In the genomic region with DNA sequence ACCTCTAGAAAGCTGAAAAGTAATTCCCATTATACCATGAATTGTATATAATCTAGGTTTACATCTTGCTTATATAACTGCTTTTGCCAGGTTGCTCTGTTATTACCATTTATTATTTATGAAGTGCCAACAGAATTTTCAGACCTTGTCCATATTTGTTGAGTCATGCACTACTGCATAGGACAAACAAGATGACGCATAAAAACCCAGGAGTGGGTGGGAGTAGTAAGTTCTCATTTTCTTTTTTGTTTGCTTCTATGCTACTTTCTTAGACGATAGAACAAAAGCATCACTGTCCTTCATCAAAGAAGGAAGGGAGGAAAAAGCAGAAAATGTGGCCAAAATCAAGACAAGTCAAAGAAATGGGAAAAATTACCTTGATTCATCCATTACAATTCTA, we compare ENCODE assay signal across 19 cellular contexts.
DNase-seq lines count a peak whose midpoint lies in the region; ATAC-seq and TF ChIP-seq lines count a peak whose summit lies in the region.
"Had no signal": no experiment of that assay in that cellular context is flagged by ENCODE, and none has a peak within 500 bp of the region (broad histone marks: within the 10 kb centered on the region; RNA-seq: fewer than 3 reads in every experiment).

No MANE protein-coding gene starts in this region.

- H3K27me3 ChIP-seq in GM23248 (replicated peaks; ENCODE audit: insufficient read depth) = no peaks in the 10 kb centered on the region
- H3K27me3 ChIP-seq: transverse colon had no signal

- no peak for TF ChIP-seq CTCF in cardiac fibroblast (IDR thresholded peaks at IDR 0.05; ENCODE audit: low read depth, low read length)
- TF ChIP-seq CTCF in osteocyte (IDR thresholded peaks at IDR 0.05) = no peak

- no peak overlapping the region for H3K9ac ChIP-seq in GM23248

- H3K27ac ChIP-seq in GM23248 = no peak overlapping the region
- H3K27ac ChIP-seq: C4-2B, transverse colon had no signal

- H3F3A ChIP-seq in GM23248 (ENCODE audit: insufficient read depth) = no peaks in the 10 kb centered on the region

- ATAC-seq in GM21825 (IDR thresholded peaks at IDR 0.05; ENCODE audit: unreplicated experiment) = no peak
- ATAC-seq: stimulated activated effector memory CD8-positive, alpha-beta T cell treated with anti-CD3 and anti-CD28 coated beads, Interleukin-12 subunit alpha, Interleukin-12 subunit beta, amount 100 ng/mL, for 72 hours had no signal

- no peaks in the 10 kb centered on the region for H3K36me3 ChIP-seq in GM23248 (ENCODE audit: low read depth)
- H3K36me3 ChIP-seq: transverse colon had no signal

- H3K36me3 Mint-ChIP-seq in osteocyte (ENCODE audit: unreplicated experiment) = no peaks in the 10 kb centered on the region
- H3K36me3 Mint-ChIP-seq: activated naive CD8-positive, alpha-beta T cell treated with anti-CD3 and anti-CD28 coated beads for 36 hours; stimulated activated effector memory CD8-positive, alpha-beta T cell treated with anti-CD3 and anti-CD28 coated beads, Interleukin-12 subunit alpha, Interleukin-12 subunit beta, amount 100 ng/mL, for 72 hours had no signal

- H2AFZ ChIP-seq in GM23248 = peak overlapping the region; percentile 24; the same call in 1 of the 2 replicates

- H3K4me1 ChIP-seq in GM23248 (ENCODE audit: insufficient read depth) = peaks cover 9% of the 10 kb centered on the region
- H3K4me1 ChIP-seq: transverse colon had no signal

- H3K9me3 Mint-ChIP-seq in osteocyte (ENCODE audit: unreplicated experiment) = peaks cover 13% of the 10 kb centered on the region
- H3K9me3 Mint-ChIP-seq: activated CD4-positive, alpha-beta T cell treated with anti-CD3 and anti-CD28 coated beads, Interleukin-2, amount 10 ng/mL, durations not matched to agents 24 days and 14 days; activated naive CD8-positive, alpha-beta T cell treated with anti-CD3 and anti-CD28 coated beads for 36 hours; stimulated activated effector memory CD8-positive, alpha-beta T cell treated with anti-CD3 and anti-CD28 coated beads, Interleukin-12 subunit alpha, Interleukin-12 subunit beta, amount 100 ng/mL, for 72 hours had no signal

- H3K4me3 ChIP-seq in GM23248 (no peak overlapping the region), cardiac fibroblast (replicated peaks in 1 of 2; ENCODE audit: low read depth in 2 of 2, low read length in 2 of 2) (no peak overlapping the region)
- H3K4me3 ChIP-seq: transverse colon had no signal

- no peaks in the 10 kb centered on the region for H4K20me1 ChIP-seq in GM23248 (ENCODE audit: insufficient read depth)

- peak overlapping the region; percentile 56 for H3K27ac Mint-ChIP-seq in osteocyte (ENCODE audit: unreplicated experiment)
- H3K27ac Mint-ChIP-seq: activated CD4-positive, alpha-beta T cell treated with anti-CD3 and anti-CD28 coated beads, Interleukin-2, amount 10 ng/mL, durations not matched to agents 24 days and 14 days; activated naive CD8-positive, alpha-beta T cell treated with anti-CD3 and anti-CD28 coated beads for 36 hours; IgD-negative memory B cell; stimulated activated effector memory CD8-positive, alpha-beta T cell treated with anti-CD3 and anti-CD28 coated beads, Interleukin-12 subunit alpha, Interleukin-12 subunit beta, amount 100 ng/mL, for 72 hours had no signal

- H3K79me2 ChIP-seq in GM23248 (ENCODE audit: insufficient read depth) = no peaks in the 10 kb centered on the region

- peak; percentile 61 for DNase-seq in GM23248
- DNase-seq in NCI-H69 (lab: John Stamatoyannopoulos, UW) = peak; percentile 38
- peak; percentile 72 to 89 for DNase-seq in cardiac fibroblast (ENCODE audit: low read depth in 2 of 2)
- DNase-seq in osteocyte (ENCODE audit: extremely low spot score, unreplicated experiment) = no peak
- DNase-seq in activated T-cell treated with anti-CD3 and anti-CD28 coated beads, Interleukin-2, amount 50 U/mL, for 48 hours = no peak
- no peak for DNase-seq in head of caudate nucleus
- no peak for DNase-seq in stimulated activated CD4-positive, alpha-beta T cell treated with anti-CD3 and anti-CD28 coated beads, Interleukin-4, amount 100 ng/mL, for 24 hours
- DNase-seq: activated CD4-positive, alpha-beta T cell treated with anti-CD3 and anti-CD28 coated beads, Interleukin-2, amount 10 ng/mL, durations not matched to agents 24 days and 14 days; activated naive CD8-positive, alpha-beta T cell treated with anti-CD3 and anti-CD28 coated beads for 36 hours; cerebellar nuclear complex; glutamatergic neuron; H7; kidney; NCI-H1092; transverse colon had no signal

- WGBS in GM23248 (ENCODE audit: low coverage in 1 of 2, low lambda C conversion rate in 2 of 2, missing lambda C conversion rate in 2 of 2), 2 experiments = 87 to 88% methylated on average over 2 of the region's 2 CpGs

- intact Hi-C loops in head of caudate nucleus (cut with DNase I) = no loop called here

- no peaks in the 10 kb centered on the region for H3K27me3 Mint-ChIP-seq in osteocyte (ENCODE audit: unreplicated experiment)

- peaks cover 32% of the 10 kb centered on the region for H3K4me1 Mint-ChIP-seq in osteocyte (ENCODE audit: unreplicated experiment)
- H3K4me1 Mint-ChIP-seq: activated CD4-positive, alpha-beta T cell treated with anti-CD3 and anti-CD28 coated beads, Interleukin-2, amount 10 ng/mL, durations not matched to agents 24 days and 14 days; activated naive CD8-positive, alpha-beta T cell treated with anti-CD3 and anti-CD28 coated beads for 36 hours; IgD-negative memory B cell; stimulated activated effector memory CD8-positive, alpha-beta T cell treated with anti-CD3 and anti-CD28 coated beads, Interleukin-12 subunit alpha, Interleukin-12 subunit beta, amount 100 ng/mL, for 72 hours had no signal

- H3K4me2 ChIP-seq in GM23248 (ENCODE audit: unreplicated experiment) = no peak overlapping the region

- no peaks in the 10 kb centered on the region for H3K9me3 ChIP-seq in GM23248 (ENCODE audit: low read depth)
- H3K9me3 ChIP-seq: transverse colon had no signal

- in situ Hi-C loops in GM23248 (cut with MboI) = no loop called here

- no peak overlapping the region for H3K4me3 Mint-ChIP-seq in osteocyte (ENCODE audit: unreplicated experiment)
- H3K4me3 Mint-ChIP-seq: activated CD4-positive, alpha-beta T cell treated with anti-CD3 and anti-CD28 coated beads, Interleukin-2, amount 10 ng/mL, durations not matched to agents 24 days and 14 days; activated naive CD8-positive, alpha-beta T cell treated with anti-CD3 and anti-CD28 coated beads for 36 hours; IgD-negative memory B cell; stimulated activated effector memory CD8-positive, alpha-beta T cell treated with anti-CD3 and anti-CD28 coated beads, Interleukin-12 subunit alpha, Interleukin-12 subunit beta, amount 100 ng/mL, for 72 hours had no signal

- no peaks in the 10 kb centered on the region for H3K9me2 ChIP-seq in GM23248 (ENCODE audit: insufficient read depth)

Comparison
In these comparisons a context has a peak if more than half of its experiments do, and no peak if none do; other contexts are left out.
1. DNase-seq: peak in GM23248 (single experiment), NCI-H69 (single experiment) and cardiac fibroblast (2 of 2); none in osteocyte (single experiment), activated T-cell treated with anti-CD3 and anti-CD28 coated beads, Interleukin-2, amount 50 U/mL, for 48 hours (0 of 2), head of caudate nucleus (0 of 42) and stimulated activated CD4-positive, alpha-beta T cell treated with anti-CD3 and anti-CD28 coated beads, Interleukin-4, amount 100 ng/mL, for 24 hours (single experiment).